In genomic region chr10:1050555-1050954, GRCh38 we compare ENCODE assay signal across 8 cellular contexts. TPM values are rescaled to one million over a fixed set of nuclear protein-coding genes. Genes with fewer than 3 reads are reported as not detected.
DNase-seq lines count a peak whose midpoint lies in the region; ATAC-seq and TF ChIP-seq lines count a peak whose summit lies in the region.

No MANE protein-coding gene starts in this region.

- H3K9me3 ChIP-seq in DOHH2 (ENCODE audit: control insufficient read depth, insufficient read depth, low read length) (no peaks in the 10 kb centered on the region), KOPT-K1 (ENCODE audit: insufficient read depth, low read length, poor library complexity, severe bottlenecking) (no peaks in the 10 kb centered on the region), lower lobe of right lung (no peaks in the 10 kb centered on the region)

- no peak for ATAC-seq in lower lobe of right lung

- intact Hi-C loops in activated naive CD4-positive, alpha-beta T cell treated with anti-CD3 and anti-CD28 coated beads for 36 hours (cut with micrococcal nuclease), result no loop called here
- intact Hi-C loops in lower lobe of right lung (cut with DNase I), result no loop called here

- H4K20me1 ChIP-seq in DOHH2 (ENCODE audit: control insufficient read depth, insufficient read depth, low read depth, low read length), result peaks cover 31% of the 10 kb centered on the region

- H3K27ac Mint-ChIP-seq in activated naive CD4-positive, alpha-beta T cell treated with anti-CD3 and anti-CD28 coated beads for 36 hours, result peak overlapping the region; percentile 75

- H3K36me3 ChIP-seq in DOHH2 (ENCODE audit: control insufficient read depth, low read length), result peaks cover 80% of the 10 kb centered on the region
- peaks cover 55% of the 10 kb centered on the region for H3K36me3 ChIP-seq in KOPT-K1 (ENCODE audit: insufficient read depth, low read length)
- H3K36me3 ChIP-seq in lower lobe of right lung, result peaks cover 13% of the 10 kb centered on the region

- in situ Hi-C loops in GM13976 (cut with MboI; ENCODE audit: low sequenced_read_pairs, unreplicated experiment), result no loop called here

- DNase-seq in activated naive CD4-positive, alpha-beta T cell treated with anti-CD3 and anti-CD28 coated beads for 36 hours, result peak; percentile 71
- DNase-seq in lower lobe of right lung, result no peak
- no peak for DNase-seq in NCI-H187 treated with DMSO at 0.1 percent for 48 hours (lab: John Stamatoyannopoulos, UW)
- DNase-seq in NCI-H345 treated with DMSO at 0.1 percent for 48 hours (lab: John Stamatoyannopoulos, UW; ENCODE audit: unreplicated experiment), result no peak
- no peak for DNase-seq in GM13976 (ENCODE audit: low spot score)
- DNase-seq in MV-4-11 (lab: John Stamatoyannopoulos, UW), result no peak

- H3K9me2 ChIP-seq in DOHH2 (replicated peaks; ENCODE audit: control insufficient read depth, low read length), result no peaks in the 10 kb centered on the region

- peaks cover 85% of the 10 kb centered on the region for H3K79me2 ChIP-seq in DOHH2 (ENCODE audit: control insufficient read depth, low read length)

- peaks cover 37% of the 10 kb centered on the region for H3K36me3 Mint-ChIP-seq in activated naive CD4-positive, alpha-beta T cell treated with anti-CD3 and anti-CD28 coated beads for 36 hours (ENCODE audit: low read depth)

- CTCF ChIA-PET in activated naive CD4-positive, alpha-beta T cell treated with anti-CD3 and anti-CD28 coated beads for 36 hours (lab: Charles Lee), result interaction anchor here (0.6 to 1.4 kb wide), 2 partner anchors 23 to 623 kb away, joined by 3 read pairs; no protein-coding TSS in a partner anchor

- H3K4me1 ChIP-seq in DOHH2 (ENCODE audit: control insufficient read depth, low read length) (peaks cover 63% of the 10 kb centered on the region), lower lobe of right lung (peaks cover 58% of the 10 kb centered on the region)

- H3K27me3 Mint-ChIP-seq in activated naive CD4-positive, alpha-beta T cell treated with anti-CD3 and anti-CD28 coated beads for 36 hours (ENCODE audit: low read depth), result no peaks in the 10 kb centered on the region

- peaks cover 44% of the 10 kb centered on the region for H3F3A ChIP-seq in DOHH2 (ENCODE audit: control insufficient read depth, insufficient read depth)

- no peaks in the 10 kb centered on the region for H3K27me3 ChIP-seq in DOHH2 (ENCODE audit: control insufficient read depth, low read length)
- no peaks in the 10 kb centered on the region for H3K27me3 ChIP-seq in lower lobe of right lung (ENCODE audit: low read depth)

- H3K4me3 ChIP-seq in DOHH2 (ENCODE audit: low read length) (peak overlapping the region; percentile 87), lower lobe of right lung (peak overlapping the region; percentile 79)

- H3K4me3 Mint-ChIP-seq in activated naive CD4-positive, alpha-beta T cell treated with anti-CD3 and anti-CD28 coated beads for 36 hours, result peak overlapping the region; percentile 94

- TF ChIP-seq CTCF in DOHH2 (IDR thresholded peaks at IDR 0.05; ENCODE audit: low read depth, low read length, poor library complexity, severe bottlenecking) (no peak), lower lobe of right lung (IDR thresholded peaks at IDR 0.05) (no peak), GM13976 (IDR thresholded peaks at IDR 0.05; ENCODE audit: borderline replicate concordance, control extremely low read depth, extremely low read depth, insufficient read depth, missing control alignments) (no peak)

- peaks cover 65% of the 10 kb centered on the region for H3K4me1 Mint-ChIP-seq in activated naive CD4-positive, alpha-beta T cell treated with anti-CD3 and anti-CD28 coated beads for 36 hours (ENCODE audit: low read depth)

- H3K27ac ChIP-seq in DOHH2 (ENCODE audit: low read depth, low read length) (peak overlapping the region; percentile 87), KOPT-K1 (ENCODE audit: low read depth, low read length, poor library complexity, severe bottlenecking) (peak overlapping the region; percentile 18), lower lobe of right lung (peak overlapping the region; percentile 100)

- H3K4me2 ChIP-seq in DOHH2 (ENCODE audit: low read length), result peak overlapping the region; percentile 63

- no peaks in the 10 kb centered on the region for H3K9me3 Mint-ChIP-seq in activated naive CD4-positive, alpha-beta T cell treated with anti-CD3 and anti-CD28 coated beads for 36 hours

RNA-seq across cellular contexts. Expression of gene IDI1, which starts 1.6 kb away (rescaled TPM):
- 10 to 100 TPM; 68.2 to 68.5 TPM for total RNA-seq in activated naive CD4-positive, alpha-beta T cell treated with anti-CD3 and anti-CD28 coated beads for 36 hours
- total RNA-seq in lower lobe of right lung, result 49.5 TPM

RNA-seq across cellular contexts. Expression of gene WDR37, which starts 5.6 kb away (rescaled TPM):
- total RNA-seq in activated naive CD4-positive, alpha-beta T cell treated with anti-CD3 and anti-CD28 coated beads for 36 hours, result 10 to 100 TPM; 14.0 to 16.0 TPM
- 22.0 TPM for total RNA-seq in lower lobe of right lung

RNA-seq across cellular contexts. Expression of gene IDI2, which starts 24.9 kb away (rescaled TPM):
- not detected for total RNA-seq in activated naive CD4-positive, alpha-beta T cell treated with anti-CD3 and anti-CD28 coated beads for 36 hours
- total RNA-seq in lower lobe of right lung, result not detected

Comparison
In these comparisons a context has a peak if more than half of its experiments do, and no peak if none do; other contexts are left out.
1. H3K27ac ChIP-seq: peak in every context shown above with its lines; median percentile 100 in lower lobe of right lung; 87 in DOHH2; 18 in KOPT-K1.